In genomic region chr6:108133594-108134179, GRCh38 we compare ENCODE assay signal across 8 cellular contexts. TPM values are rescaled to one million over a fixed set of nuclear protein-coding genes. Genes with fewer than 3 reads are reported as not detected.
A peak's percentile ranks its signal among the peaks of the same experiment; 100 is the strongest.
DNase-seq lines count a peak whose midpoint lies in the region; ATAC-seq and TF ChIP-seq lines count a peak whose summit lies in the region.

No MANE protein-coding gene starts in this region.

- H3K27me3 Mint-ChIP-seq in activated CD4-positive, alpha-beta T cell treated with anti-CD3 and anti-CD28 coated beads, Interleukin-2, amount 10 ng/mL, durations not matched to agents 7 days and 5 days = peaks cover 73% of the 10 kb centered on the region
- H3K27me3 Mint-ChIP-seq in activated T-cell treated with anti-CD3 and anti-CD28 coated beads, Interleukin-2, amount 50 U/mL, for 4 hours (ENCODE audit: low read depth) = peaks cover 67% of the 10 kb centered on the region
- H3K27me3 Mint-ChIP-seq in natural killer cell treated with Interleukin-12 subunit alpha and Interleukin-12 subunit beta and Interleukin-15 and Interleukin-18, amount 100 ng/mL, for 72 hours = peaks cover 48 to 82% of the 10 kb centered on the region in 2 donors

- peak overlapping the region; percentile 71 for H3K4me3 Mint-ChIP-seq in activated CD4-positive, alpha-beta T cell treated with anti-CD3 and anti-CD28 coated beads, Interleukin-2, amount 10 ng/mL, durations not matched to agents 7 days and 5 days
- H3K4me3 Mint-ChIP-seq in activated T-cell treated with anti-CD3 and anti-CD28 coated beads, Interleukin-2, amount 50 U/mL, for 4 hours = peak overlapping the region; percentile 80
- peak overlapping the region; percentile 84 for H3K4me3 Mint-ChIP-seq in natural killer cell treated with Interleukin-12 subunit alpha and Interleukin-12 subunit beta and Interleukin-15 and Interleukin-18, amount 100 ng/mL, for 72 hours

- no peaks in the 10 kb centered on the region for H3K36me3 Mint-ChIP-seq in activated CD4-positive, alpha-beta T cell treated with anti-CD3 and anti-CD28 coated beads, Interleukin-2, amount 10 ng/mL, durations not matched to agents 7 days and 5 days (ENCODE audit: low read depth)
- H3K36me3 Mint-ChIP-seq in activated T-cell treated with anti-CD3 and anti-CD28 coated beads, Interleukin-2, amount 50 U/mL, for 4 hours (ENCODE audit: insufficient read depth) = no peaks in the 10 kb centered on the region
- H3K36me3 Mint-ChIP-seq in natural killer cell treated with Interleukin-12 subunit alpha and Interleukin-12 subunit beta and Interleukin-15 and Interleukin-18, amount 100 ng/mL, for 72 hours = no peaks in the 10 kb centered on the region

- H3K27ac Mint-ChIP-seq in activated CD4-positive, alpha-beta T cell treated with anti-CD3 and anti-CD28 coated beads, Interleukin-2, amount 10 ng/mL, durations not matched to agents 7 days and 5 days = no peak overlapping the region
- H3K27ac Mint-ChIP-seq in natural killer cell treated with Interleukin-12 subunit alpha and Interleukin-12 subunit beta and Interleukin-15 and Interleukin-18, amount 100 ng/mL, for 72 hours = peak overlapping the region in 1 of 2 donors; percentile 70

- H3K9me3 Mint-ChIP-seq in activated CD4-positive, alpha-beta T cell treated with anti-CD3 and anti-CD28 coated beads, Interleukin-2, amount 10 ng/mL, durations not matched to agents 7 days and 5 days = no peaks in the 10 kb centered on the region
- H3K9me3 Mint-ChIP-seq in activated T-cell treated with anti-CD3 and anti-CD28 coated beads, Interleukin-2, amount 50 U/mL, for 4 hours = no peaks in the 10 kb centered on the region
- H3K9me3 Mint-ChIP-seq in natural killer cell treated with Interleukin-12 subunit alpha and Interleukin-12 subunit beta and Interleukin-15 and Interleukin-18, amount 100 ng/mL, for 72 hours = no peaks in the 10 kb centered on the region

- no peak for DNase-seq in activated CD4-positive, alpha-beta T cell treated with anti-CD3 and anti-CD28 coated beads, Interleukin-2, amount 10 ng/mL, durations not matched to agents 7 days and 5 days
- no peak for DNase-seq in activated CD4-positive, alpha-beta T cell treated with anti-CD3 and anti-CD28 coated beads for 4 hours
- DNase-seq in NCI-H2029 (lab: John Stamatoyannopoulos, UW) (peak; percentile 56), fibroblast of pulmonary artery (ENCODE audit: low read depth) (peak; percentile 76)
- DNase-seq in activated T-cell treated with anti-CD3 and anti-CD28 coated beads, Interleukin-2, amount 50 U/mL, for 4 hours = no peak
- DNase-seq in natural killer cell treated with Interleukin-12 subunit alpha and Interleukin-12 subunit beta and Interleukin-15 and Interleukin-18, amount 100 ng/mL, for 72 hours (ENCODE audit: low spot score) = no peak

- POLR2A ChIA-PET in activated CD4-positive, alpha-beta T cell treated with anti-CD3 and anti-CD28 coated beads, Interleukin-2, amount 10 ng/mL, durations not matched to agents 7 days and 5 days (lab: Charles Lee) = no interaction called here

- peaks cover 10% of the 10 kb centered on the region for H3K4me1 Mint-ChIP-seq in activated CD4-positive, alpha-beta T cell treated with anti-CD3 and anti-CD28 coated beads, Interleukin-2, amount 10 ng/mL, durations not matched to agents 7 days and 5 days
- peaks cover 13% of the 10 kb centered on the region for H3K4me1 Mint-ChIP-seq in activated T-cell treated with anti-CD3 and anti-CD28 coated beads, Interleukin-2, amount 50 U/mL, for 4 hours (ENCODE audit: low read depth)
- peaks cover 7 to 8% of the 10 kb centered on the region in 2 donors for H3K4me1 Mint-ChIP-seq in natural killer cell treated with Interleukin-12 subunit alpha and Interleukin-12 subunit beta and Interleukin-15 and Interleukin-18, amount 100 ng/mL, for 72 hours (ENCODE audit: low read depth in 2 of 2)

- peak overlapping the region; percentile 36 for H3K4me3 ChIP-seq in fibroblast of pulmonary artery (replicated peaks; ENCODE audit: low read depth, low read length)

- CTCF ChIA-PET in activated CD4-positive, alpha-beta T cell treated with anti-CD3 and anti-CD28 coated beads, Interleukin-2, amount 10 ng/mL, durations not matched to agents 7 days and 5 days (lab: Charles Lee) = interaction anchor here (1.0 kb wide), 1 partner anchor 30 kb away, joined by 3 read pairs; no protein-coding TSS in a partner anchor

- peak; percentile 75 to 85 for ATAC-seq in activated T-cell treated with anti-CD3 and anti-CD28 coated beads, Interleukin-2, amount 50 U/mL, for 4 hours
- ATAC-seq in natural killer cell treated with Interleukin-12 subunit alpha and Interleukin-12 subunit beta and Interleukin-15 and Interleukin-18, amount 100 ng/mL, for 72 hours = peak; percentile 71 to 85
- ATAC-seq in GM18861 (IDR thresholded peaks at IDR 0.05; ENCODE audit: unreplicated experiment) (no peak), GM18519 (IDR thresholded peaks at IDR 0.05; ENCODE audit: low FRiP score, unreplicated experiment) (no peak)

- no peak for TF ChIP-seq CTCF in fibroblast of pulmonary artery (IDR thresholded peaks at IDR 0.05; ENCODE audit: low read length, missing control alignments)

RNA-seq across cellular contexts. Expression of gene NR2E1, which starts 32.1 kb away (rescaled TPM):
- total RNA-seq in activated CD4-positive, alpha-beta T cell treated with anti-CD3 and anti-CD28 coated beads, Interleukin-2, amount 10 ng/mL, durations not matched to agents 7 days and 5 days = not detected
- total RNA-seq in activated T-cell treated with anti-CD3 and anti-CD28 coated beads, Interleukin-2, amount 50 U/mL, for 4 hours = not detected
- not detected for total RNA-seq in natural killer cell treated with Interleukin-12 subunit alpha and Interleukin-12 subunit beta and Interleukin-15 and Interleukin-18, amount 100 ng/mL, for 72 hours

RNA-seq across cellular contexts. Expression of gene OSTM1, which starts 59.1 kb away (rescaled TPM):
- 10 to 100 TPM; 25.7 to 28.2 TPM for total RNA-seq in activated CD4-positive, alpha-beta T cell treated with anti-CD3 and anti-CD28 coated beads, Interleukin-2, amount 10 ng/mL, durations not matched to agents 7 days and 5 days
- total RNA-seq in activated T-cell treated with anti-CD3 and anti-CD28 coated beads, Interleukin-2, amount 50 U/mL, for 4 hours = 10 to 100 TPM; 30.0 to 40.7 (median 31.4) TPM
- total RNA-seq in natural killer cell treated with Interleukin-12 subunit alpha and Interleukin-12 subunit beta and Interleukin-15 and Interleukin-18, amount 100 ng/mL, for 72 hours = 10 to 100 TPM; 37.7 to 55.6 TPM

Comparison
In these comparisons a context has a peak if more than half of its experiments do, and no peak if none do; other contexts are left out.
1. DNase-seq: peak in NCI-H2029 (single experiment) and fibroblast of pulmonary artery (single experiment); none in activated CD4-positive, alpha-beta T cell treated with anti-CD3 and anti-CD28 coated beads, Interleukin-2, amount 10 ng/mL, durations not matched to agents 7 days and 5 days (single experiment), activated CD4-positive, alpha-beta T cell treated with anti-CD3 and anti-CD28 coated beads for 4 hours (0 of 2), activated T-cell treated with anti-CD3 and anti-CD28 coated beads, Interleukin-2, amount 50 U/mL, for 4 hours (single experiment) and natural killer cell treated with Interleukin-12 subunit alpha and Interleukin-12 subunit beta and Interleukin-15 and Interleukin-18, amount 100 ng/mL, for 72 hours (single experiment).
2. ATAC-seq: peak in activated T-cell treated with anti-CD3 and anti-CD28 coated beads, Interleukin-2, amount 50 U/mL, for 4 hours (2 of 2) and natural killer cell treated with Interleukin-12 subunit alpha and Interleukin-12 subunit beta and Interleukin-15 and Interleukin-18, amount 100 ng/mL, for 72 hours (2 of 2); none in GM18861 (single experiment) and GM18519 (single experiment).
3. Peak in every context shown above with its lines, with median percentiles within 50 percentile points of each other: H3K4me3 Mint-ChIP-seq.